13 cellular contexts compared by ENCODE assay signal in genomic region chr1:91559046-91559750, GRCh38.
"Had no signal": no experiment of that assay in that cellular context is flagged by ENCODE, and none has a peak within 500 bp of the region (broad histone marks: within the 10 kb centered on the region; RNA-seq: fewer than 3 reads in every experiment).

No MANE protein-coding gene starts in this region.

- H3K4me1 ChIP-seq: gastrocnemius medialis, uterus had no signal

- H3K27ac ChIP-seq: cardiac muscle cell, gastrocnemius medialis, neutrophil, stomach had no signal

- H3K27me3 Mint-ChIP-seq: activated CD4-positive, alpha-beta T cell treated with anti-CD3 and anti-CD28 coated beads for 36 hours; activated T-cell treated with anti-CD3 and anti-CD28 coated beads, Interleukin-2, amount 50 U/mL, for 24 hours had no signal

- H3K27ac Mint-ChIP-seq: activated CD4-positive, alpha-beta T cell treated with anti-CD3 and anti-CD28 coated beads for 36 hours; activated T-cell treated with anti-CD3 and anti-CD28 coated beads, Interleukin-2, amount 50 U/mL, for 24 hours had no signal

- H3K9me3 ChIP-seq: gastrocnemius medialis, neutrophil, stomach, uterus had no signal

- DNase-seq: activated CD4-positive, alpha-beta T cell treated with anti-CD3 and anti-CD28 coated beads for 36 hours; activated gamma-delta T cell; activated T-cell treated with anti-CD3 and anti-CD28 coated beads, Interleukin-2, amount 50 U/mL, for 24 hours; gastrocnemius medialis; kidney; retina; stimulated activated CD4-positive, alpha-beta T cell treated with anti-CD3 and anti-CD28 coated beads, Interleukin-15, amount 100 ng/mL, for 24 hours; stimulated activated CD4-positive, alpha-beta T cell treated with anti-CD3 and anti-CD28 coated beads, Interleukin-4, amount 100 ng/mL, for 24 hours; stomach; T-helper 9 cell; uterus had no signal

- H3K36me3 ChIP-seq: cardiac muscle cell, gastrocnemius medialis, neutrophil, stomach, uterus had no signal

- H3K4me3 ChIP-seq: cardiac muscle cell, gastrocnemius medialis, stomach, uterus had no signal

- ATAC-seq: activated CD4-positive, alpha-beta T cell treated with anti-CD3 and anti-CD28 coated beads for 36 hours; gastrocnemius medialis had no signal

- H3K27me3 ChIP-seq: cardiac muscle cell, gastrocnemius medialis, neutrophil, stomach, uterus had no signal

- H3K4me3 Mint-ChIP-seq: activated CD4-positive, alpha-beta T cell treated with anti-CD3 and anti-CD28 coated beads for 36 hours; activated T-cell treated with anti-CD3 and anti-CD28 coated beads, Interleukin-2, amount 50 U/mL, for 24 hours had no signal
